ENCODE assay signal across 8 cellular contexts in the genomic region with DNA sequence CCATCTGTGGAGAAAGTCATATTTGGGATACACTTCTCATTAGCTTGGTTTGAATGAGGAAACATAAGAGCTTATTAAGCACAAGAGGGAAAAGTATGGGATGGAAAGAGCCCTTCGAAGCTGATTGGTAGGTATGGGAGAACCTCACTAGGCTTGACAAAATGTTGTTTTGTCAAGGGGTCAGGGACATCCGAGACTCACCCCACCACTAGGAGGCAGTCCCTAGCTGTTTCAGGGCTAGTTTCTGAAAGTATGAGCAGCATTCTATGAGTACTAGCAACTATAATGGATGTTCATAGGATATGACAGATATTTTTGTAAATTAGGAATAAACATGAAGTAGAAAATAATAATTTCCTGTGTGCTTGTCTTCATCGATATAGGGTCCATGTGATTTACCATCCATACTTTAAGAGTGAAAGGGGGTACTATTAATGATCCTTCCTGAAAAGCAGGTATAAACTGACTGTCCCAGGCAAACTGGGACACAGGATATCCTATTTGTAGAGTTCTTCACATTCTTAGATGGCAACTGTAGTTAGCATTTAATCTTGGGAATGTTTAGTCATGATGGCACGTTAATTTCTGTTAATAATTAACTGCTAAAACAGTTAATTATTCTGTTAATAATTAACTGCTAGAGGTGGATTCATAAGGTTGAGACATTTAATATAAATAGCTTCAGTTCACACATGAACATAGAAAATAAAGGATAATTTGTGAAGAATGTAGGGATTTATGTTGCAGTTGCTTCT. TPM values are rescaled to one million over a fixed set of nuclear protein-coding genes. Genes with fewer than 3 reads are reported as not detected.
A peak's percentile ranks its signal among the peaks of the same experiment; 100 is the strongest.
DNase-seq lines count a peak whose midpoint lies in the region; ATAC-seq and TF ChIP-seq lines count a peak whose summit lies in the region.
"Had no signal": no experiment of that assay in that cellular context is flagged by ENCODE, and none has a peak within 500 bp of the region (broad histone marks: within the 10 kb centered on the region; RNA-seq: fewer than 3 reads in every experiment).

No MANE protein-coding gene starts in this region.

- no peaks in the 10 kb centered on the region for H3K9me3 ChIP-seq in HCT116 (ENCODE audit: control insufficient read depth in 1 of 2, insufficient read depth in 1 of 2, low read depth in 1 of 2, low read length in 2 of 2)
- H3K9me3 ChIP-seq in SU-DHL-6 (ENCODE audit: insufficient read depth, low read length): no peaks in the 10 kb centered on the region

- TF ChIP-seq POLR2A in HCT116 (IDR thresholded peaks at IDR 0.05; ENCODE audit: borderline replicate concordance, extremely low read depth, insufficient read depth, insufficient read length): no peak

- ATAC-seq in HCT116: peak; percentile 89
- ATAC-seq in GM18873 (IDR thresholded peaks at IDR 0.05; ENCODE audit: low FRiP score, unreplicated experiment): no peak
- ATAC-seq in HG03139 (IDR thresholded peaks at IDR 0.05; ENCODE audit: unreplicated experiment): no peak

- POLR2A ChIA-PET in HCT116 (lab: Charles Lee): no interaction called here

- intact Hi-C loops in HCT116 (cut with micrococcal nuclease): loop anchor here (10.0 kb wide), 1 partner anchor 406 kb away; no protein-coding TSS in a partner anchor
- intact Hi-C loops in posterior vena cava (cut with DNase I): no loop called here

- RAD21 ChIA-PET in HCT116 (lab: Charles Lee; ENCODE audit: low non-redundant PET in 1 of 2, low total read pairs in 2 of 2, uncharacterized antibody in 2 of 2, unreplicated experiment in 2 of 2): no interaction called here

- no peak overlapping the region for H3K9ac ChIP-seq in HCT116 (ENCODE audit: low read length)
- no peak overlapping the region for H3K9ac ChIP-seq in SU-DHL-6 (ENCODE audit: low read length)

- CTCF ChIA-PET in HCT116 (lab: Charles Lee): interaction anchor here (0.7 to 2.1 kb wide), 6 partner anchors 14 to 782 kb away, joined by 3 to 7 read pairs (median 3); no protein-coding TSS in a partner anchor

- H3K4me3 ChIP-seq in HCT116 (replicated peaks in 1 of 2; ENCODE audit: low read depth in 1 of 2, low read length in 2 of 2) (no peak overlapping the region), SU-DHL-6 (ENCODE audit: insufficient read depth, low read length, poor library complexity, severe bottlenecking) (no peak overlapping the region)

- no peak overlapping the region for H3K27ac ChIP-seq in HCT116 (ENCODE audit: low read depth, low read length)
- H3K27ac ChIP-seq in SU-DHL-6 (ENCODE audit: low read depth, low read length): no peak overlapping the region

- H3F3A ChIP-seq in SU-DHL-6 (ENCODE audit: insufficient read depth): no peaks in the 10 kb centered on the region

- H3K4me2 ChIP-seq in HCT116 (ENCODE audit: low read length) (no peak overlapping the region), SU-DHL-6 (ENCODE audit: low read depth, low read length, poor library complexity, severe bottlenecking) (no peak overlapping the region)

- H2AFZ ChIP-seq in HCT116 (ENCODE audit: low read depth, low read length, poor library complexity, severe bottlenecking) (peak overlapping the region; percentile 60), SU-DHL-6 (ENCODE audit: low read depth, low read length, severe bottlenecking) (peak overlapping the region; percentile 70)

- H3K9me2 ChIP-seq in HCT116 (ENCODE audit: insufficient read depth) (no peaks in the 10 kb centered on the region), SU-DHL-6 (replicated peaks; ENCODE audit: insufficient read depth, low read length) (no peaks in the 10 kb centered on the region)

- TF ChIP-seq CTCF in HCT116 (IDR thresholded peaks at IDR 0.05 in 2 of 3, conservative IDR thresholded peaks at IDR 0.05 in 1 of 3; ENCODE audit: borderline replicate concordance in 1 of 3, insufficient read depth in 1 of 3, low read depth in 2 of 3, low read length in 2 of 3): peak; percentile 31 to 74 (median 73); a peak in 4 of 6 replicates
- TF ChIP-seq CTCF in SU-DHL-6 (IDR thresholded peaks at IDR 0.05; ENCODE audit: insufficient read depth, low read length, poor library complexity, severe bottlenecking): peak; percentile 75

- H4K20me1 ChIP-seq in HCT116 (ENCODE audit: insufficient read depth): no peaks in the 10 kb centered on the region
- H4K20me1 ChIP-seq in SU-DHL-6 (ENCODE audit: low read depth, low read length): no peaks in the 10 kb centered on the region

- H3K4me1 ChIP-seq in HCT116 (ENCODE audit: control insufficient read depth in 1 of 2, insufficient read depth in 2 of 2, low read length in 2 of 2): no peaks in the 10 kb centered on the region

- peak; percentile 70 for TF ChIP-seq RAD21 in HCT116 (IDR thresholded peaks at IDR 0.05; ENCODE audit: low read depth)

- H3K27me3 ChIP-seq in HCT116 (ENCODE audit: insufficient read depth, low read length): no peaks in the 10 kb centered on the region
- H3K27me3 ChIP-seq in SU-DHL-6 (ENCODE audit: low read length): no peaks in the 10 kb centered on the region

- no peaks in the 10 kb centered on the region for H3K79me2 ChIP-seq in HCT116 (ENCODE audit: insufficient read depth, low read length)
- no peaks in the 10 kb centered on the region for H3K79me2 ChIP-seq in SU-DHL-6 (ENCODE audit: insufficient read depth, low read length)

- H3K36me3 ChIP-seq in HCT116 (ENCODE audit: control insufficient read depth in 1 of 2, insufficient read depth in 2 of 2, low read length in 2 of 2) (no peaks in the 10 kb centered on the region), SU-DHL-6 (ENCODE audit: low read length) (no peaks in the 10 kb centered on the region)

- DNase-seq in EL (peak; percentile 20), HCT116 (ENCODE audit: low read depth, low spot score) (peak; percentile 23), kidney tubule cell (ENCODE audit: low spot score) (peak; percentile 79), posterior vena cava (ENCODE audit: low spot score) (no peak)
- DNase-seq: activated CD4-positive, alpha-beta T cell treated with anti-CD3 and anti-CD28 coated beads for 4 hours had no signal

- no TSS peak for BruUV-seq in HCT116 (replicated peaks; lab: Mats Ljungman, UMichigan)

TF ChIP-seq in HCT116, 20 proteins besides CTCF, POLR2A, EP300 and RAD21:
- no peak for TF ChIP-seq EGR1 (IDR thresholded peaks at IDR 0.05; ENCODE audit: low read depth)
- no peak for TF ChIP-seq YY1 (IDR thresholded peaks at IDR 0.05; ENCODE audit: extremely low read depth, insufficient replicate concordance, low read depth, low read length)
- TF ChIP-seq JUND (IDR thresholded peaks at IDR 0.05): no peak
TF ChIP-seq in HCT116: peak in this region for 0.

RNA-seq across cellular contexts. Expression of a gene that starts 28.4 kb away (rescaled TPM):
- total RNA-seq in HCT116 (2021; ENCODE audit: unreplicated experiment) (13.1 TPM), posterior vena cava (not detected)
- 8.6 and 8.9 TPM in 2 replicates for polyA plus RNA-seq in HCT116 (2012)

Comparison
In these comparisons a context has a peak if more than half of its experiments do, and no peak if none do; other contexts are left out.
1. RNA of a gene that starts 28.4 kb away (total RNA-seq): 13.1 TPM in HCT116 (single experiment); not detected in posterior vena cava; every median in the first group is over 10 times any median in the second.